8 cellular contexts compared by ENCODE assay signal in the genomic region with DNA sequence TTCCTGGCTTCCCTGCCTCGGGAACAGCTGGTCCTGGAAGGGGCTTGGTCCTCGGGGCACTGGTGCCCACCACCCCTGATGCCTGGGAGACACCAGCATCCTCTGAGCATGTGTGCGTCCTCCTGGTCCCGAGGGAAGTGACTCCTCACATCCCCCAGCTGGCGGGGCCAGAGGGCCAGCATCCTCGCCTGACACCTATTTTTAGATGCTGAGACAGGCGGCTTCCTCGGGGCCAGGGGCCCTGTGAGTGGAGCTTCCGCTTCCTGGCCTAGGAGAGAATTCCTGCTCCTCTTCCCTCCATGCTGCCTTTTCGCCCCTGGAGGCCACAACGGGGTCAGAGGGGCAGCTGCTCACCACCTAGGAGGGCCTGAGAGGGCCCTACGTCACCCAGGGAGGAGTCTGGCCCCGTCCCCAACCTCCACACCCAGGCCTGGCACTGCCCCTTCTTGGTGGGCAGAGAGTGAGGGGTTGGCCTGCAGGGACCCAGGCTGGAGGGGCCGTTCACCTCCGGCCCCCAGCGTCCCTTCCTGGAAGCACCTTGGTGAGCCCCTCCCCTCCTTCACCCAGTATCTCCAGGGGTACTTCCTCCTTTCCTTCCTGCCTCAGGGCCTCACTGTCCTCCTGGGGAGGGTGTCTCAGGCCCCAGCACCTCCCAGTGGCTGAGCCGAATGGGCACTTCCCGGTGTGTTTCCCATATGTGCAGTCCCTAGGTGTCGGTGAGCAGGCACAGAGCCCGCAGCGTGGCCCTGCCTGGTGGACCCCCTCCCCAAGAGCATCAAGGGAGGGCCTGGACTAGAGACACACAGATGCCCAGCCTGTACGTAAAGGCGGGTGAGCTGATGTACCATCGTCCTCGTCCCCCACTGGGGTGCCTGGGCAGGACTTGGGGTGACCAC. TPM values are rescaled to one million over a fixed set of nuclear protein-coding genes. Genes with fewer than 3 reads are reported as not detected.
DNase-seq lines count a peak whose midpoint lies in the region; ATAC-seq, FAIRE-seq and TF ChIP-seq lines count a peak whose summit lies in the region.

No MANE protein-coding gene starts in this region.

- peaks cover 11% of the 10 kb centered on the region for H3K36me3 Mint-ChIP-seq in CD4-positive, alpha-beta T cell (ENCODE audit: low read depth)
- peaks cover 4% of the 10 kb centered on the region for H3K36me3 Mint-ChIP-seq in mesothelial cell of epicardium

- DNase-seq in CD4-positive, alpha-beta T cell: peak in 1 of 10 experiments; percentile 9
- DNase-seq in fibroblast of gingiva (ENCODE audit: low read depth) (peak; percentile 21), pancreas (peak in 2 of 6 donors; percentile 43 to 78), smooth muscle cell (lab: John Stamatoyannopoulos, UW; ENCODE audit: unreplicated experiment) (no peak), mesothelial cell of epicardium (ENCODE audit: low spot score in 2 of 2, unreplicated experiment in 2 of 2) (no peak), ecto neural progenitor cell (ENCODE audit: low spot score) (no peak)

- H3K4me3 ChIP-seq in pancreas (no peak overlapping the region), smooth muscle cell (no peak overlapping the region)

- peak overlapping the region; percentile 14 for H3K27ac Mint-ChIP-seq in CD4-positive, alpha-beta T cell
- H3K27ac Mint-ChIP-seq in mesothelial cell of epicardium: no peak overlapping the region

- no peaks in the 10 kb centered on the region for H3K27me3 ChIP-seq in CD4-positive, alpha-beta T cell (ENCODE audit: control insufficient read depth, insufficient read depth, low read length)
- H3K27me3 ChIP-seq in pancreas: no peaks in the 10 kb centered on the region
- no peaks in the 10 kb centered on the region for H3K27me3 ChIP-seq in smooth muscle cell (ENCODE audit: low read depth)

- H4K20me1 ChIP-seq in smooth muscle cell (ENCODE audit: low read depth): peaks cover 98% of the 10 kb centered on the region

- H3K36me3 ChIP-seq in pancreas (no peaks in the 10 kb centered on the region), smooth muscle cell (ENCODE audit: low read depth) (no peaks in the 10 kb centered on the region)

- H3K9me3 Mint-ChIP-seq in CD4-positive, alpha-beta T cell: no peaks in the 10 kb centered on the region
- H3K9me3 Mint-ChIP-seq in mesothelial cell of epicardium: no peaks in the 10 kb centered on the region

- no peak for ATAC-seq in CD4-positive, alpha-beta T cell (ENCODE audit: poor library complexity)
- ATAC-seq in pancreas (peak in 3 of 4 donors; percentile 5 to 20 (median 9)), GM21526 (IDR thresholded peaks at IDR 0.05; ENCODE audit: low FRiP score, unreplicated experiment) (no peak)

- peak overlapping the region; percentile 58 for H3K4me3 Mint-ChIP-seq in CD4-positive, alpha-beta T cell
- no peak overlapping the region for H3K4me3 Mint-ChIP-seq in mesothelial cell of epicardium

- no peak for TF ChIP-seq CTCF in CD4-positive, alpha-beta T cell (IDR thresholded peaks at IDR 0.05)
- no peak for TF ChIP-seq CTCF in pancreas (IDR thresholded peaks at IDR 0.05)
- TF ChIP-seq CTCF in smooth muscle cell (IDR thresholded peaks at IDR 0.05; ENCODE audit: borderline replicate concordance, insufficient read depth, poor library complexity, severe bottlenecking): no peak
- TF ChIP-seq CTCF in mesothelial cell of epicardium (IDR thresholded peaks at IDR 0.05; ENCODE audit: unreplicated experiment): no peak

- peaks cover 74% of the 10 kb centered on the region for H3K4me1 Mint-ChIP-seq in CD4-positive, alpha-beta T cell (ENCODE audit: low read depth)
- H3K4me1 Mint-ChIP-seq in mesothelial cell of epicardium: peaks cover 19% of the 10 kb centered on the region

- CTCF ChIA-PET in CD4-positive, alpha-beta T cell (lab: Charles Lee): no interaction called here

- intact Hi-C loops in CD4-positive, alpha-beta T cell (cut with DNase I, micrococcal nuclease): no loop called here
- intact Hi-C loops in pancreas (cut with DNase I): no loop called here

- no peak overlapping the region for H3K27ac ChIP-seq in CD4-positive, alpha-beta T cell (ENCODE audit: low read depth, low read length)
- H3K27ac ChIP-seq in pancreas (peak overlapping the region; percentile 58 to 80 (median 70)), smooth muscle cell (ENCODE audit: low read depth) (no peak overlapping the region)

- no peaks in the 10 kb centered on the region for H3K9me3 ChIP-seq in CD4-positive, alpha-beta T cell (ENCODE audit: control insufficient read depth, low read length)
- H3K9me3 ChIP-seq in pancreas: no peaks in the 10 kb centered on the region
- H3K9me3 ChIP-seq in smooth muscle cell (replicated peaks; ENCODE audit: low read depth): no peaks in the 10 kb centered on the region

- H3K79me2 ChIP-seq in smooth muscle cell (ENCODE audit: low read depth): peaks cover 100% of the 10 kb centered on the region

- POLR2A ChIA-PET in CD4-positive, alpha-beta T cell (lab: Charles Lee): interaction anchor here (0.7 kb wide), 1 partner anchor 607 kb away, joined by 3 read pairs; no protein-coding TSS in a partner anchor

- no peaks in the 10 kb centered on the region for H3F3A ChIP-seq in smooth muscle cell (ENCODE audit: low read depth)

- H3K27me3 Mint-ChIP-seq in CD4-positive, alpha-beta T cell: no peaks in the 10 kb centered on the region
- H3K27me3 Mint-ChIP-seq in mesothelial cell of epicardium (ENCODE audit: low read depth): no peaks in the 10 kb centered on the region

- FAIRE-seq in pancreas (lab: Jason Lieb, UNC): no peak

- peaks cover 13 to 47% (median 35%) of the 10 kb centered on the region in 3 donors for H3K4me1 ChIP-seq in pancreas
- H3K4me1 ChIP-seq in smooth muscle cell (ENCODE audit: low read depth): peaks cover 5% of the 10 kb centered on the region

- H3K4me2 ChIP-seq in smooth muscle cell: no peak overlapping the region

- H2AFZ ChIP-seq in smooth muscle cell (ENCODE audit: low read depth): no peak overlapping the region

- WGBS in pancreas, 2 donors: 61 to 66% methylated on average over 25 of the region's 25 CpGs
- 82% methylated on average over 25 of the region's 25 CpGs for WGBS in smooth muscle cell (ENCODE audit: low lambda C conversion rate)

- H3K9ac ChIP-seq in smooth muscle cell (ENCODE audit: low read depth): no peak overlapping the region

TF ChIP-seq in PFSK-1, 5 proteins besides CTCF, POLR2A, EP300 and RAD21:
- TF ChIP-seq TAF1 (IDR thresholded peaks at IDR 0.05; ENCODE audit: borderline replicate concordance, insufficient read depth, low read length): no peak
- TF ChIP-seq FOXP2 (optimal IDR thresholded peaks at IDR 0.05; ENCODE audit: borderline replicate concordance, extremely low read depth, extremely low read length, insufficient read depth): peak; percentile 71

RNA-seq across cellular contexts. Expression of gene CD81, which starts 6.1 kb away (rescaled TPM):
- total RNA-seq in CD4-positive, alpha-beta T cell: 100 to 1,000 TPM; 181 to 183 TPM
- 435 TPM for polyA plus RNA-seq in PFSK-1 (2012; ENCODE audit: insufficient read length, low read depth)
- total RNA-seq in pancreas (100 to 1,000 TPM; 154 to 337 (median 236) TPM), smooth muscle cell (191 and 219 TPM in 2 replicates), mesothelial cell of epicardium (409 to 415 TPM (median 410 TPM) in 3 replicates)
- polyA plus RNA-seq in pancreas (100 to 1,000 TPM; 166 to 392 TPM), smooth muscle cell (519 and 543 TPM in 2 replicates)

RNA-seq across cellular contexts. Expression of gene TSSC4, which starts 17.4 kb away (rescaled TPM):
- 10 to 100 TPM; 47.5 to 50.0 TPM for total RNA-seq in CD4-positive, alpha-beta T cell
- polyA plus RNA-seq in PFSK-1 (2012; ENCODE audit: insufficient read length, low read depth): 156 TPM
- 10 to 100 TPM; 16.8 to 27.7 (median 19.7) TPM for total RNA-seq in pancreas
- 10 to 100 TPM; 54.3 to 60.0 TPM for polyA plus RNA-seq in pancreas
- total RNA-seq in smooth muscle cell: 27.7 and 32.5 TPM in 2 replicates
- 80.2 and 82.3 TPM in 2 replicates for polyA plus RNA-seq in smooth muscle cell
- total RNA-seq in mesothelial cell of epicardium: 79.3 to 84.7 TPM (median 82.2 TPM) in 3 replicates

Comparison
In these comparisons a context has a peak if more than half of its experiments do, and no peak if none do; other contexts are left out.
1. ATAC-seq: peak in pancreas (3 of 4); none in CD4-positive, alpha-beta T cell (single experiment) and GM21526 (single experiment).
2. H3K27ac ChIP-seq: peak in pancreas (4 of 4); none in CD4-positive, alpha-beta T cell (single experiment) and smooth muscle cell (single experiment).